In the genomic region with DNA sequence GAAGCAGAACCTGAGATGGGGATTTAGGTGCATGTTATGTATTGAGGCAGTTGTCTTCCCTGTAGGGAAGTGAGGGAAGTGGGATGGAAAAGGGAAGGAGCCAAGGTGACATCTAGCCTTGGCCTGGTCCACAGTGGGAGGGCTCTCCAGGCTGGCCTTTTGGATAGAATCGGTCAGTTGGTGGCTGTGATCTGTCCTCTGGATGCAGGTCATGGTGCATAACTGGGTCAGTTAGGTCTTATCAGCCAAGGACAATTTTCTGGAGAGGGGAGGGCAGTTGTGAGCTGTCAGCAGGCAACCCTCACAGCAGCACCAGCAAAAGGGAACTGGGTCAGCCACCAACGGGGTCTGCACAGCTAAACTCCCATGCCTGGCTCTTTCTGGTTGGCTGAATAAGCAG, we compare ENCODE assay signal across 1 cellular context.
TF ChIP-seq lines count a peak whose summit lies in the region.

No MANE protein-coding gene starts in this region.

TF ChIP-seq in HepG2, 621 proteins besides CTCF, POLR2A, EP300 and RAD21:
- TF ChIP-seq ATF7-NPFF (CRISPR knock-in tag; IDR thresholded peaks at IDR 0.05; ENCODE audit: low read depth), result no peak
- no peak for TF ChIP-seq TCF12 (IDR thresholded peaks at IDR 0.05)
- no peak for TF ChIP-seq TCF12 (CRISPR knock-in tag; IDR thresholded peaks at IDR 0.05)
- no peak for TF ChIP-seq KDM4B (CRISPR knock-in tag; IDR thresholded peaks at IDR 0.05)
- TF ChIP-seq PRPF4 (IDR thresholded peaks at IDR 0.05; ENCODE audit: low read depth, low read length, poor library complexity, severe bottlenecking), result no peak
- no peak for TF ChIP-seq REL (CRISPR knock-in tag; conservative IDR thresholded peaks at IDR 0.05)
- TF ChIP-seq SNAPC2 (CRISPR knock-in tag; IDR thresholded peaks at IDR 0.05), result no peak
- TF ChIP-seq ZNF75D (CRISPR knock-in tag; IDR thresholded peaks at IDR 0.05; ENCODE audit: borderline replicate concordance), result no peak
- TF ChIP-seq, protein P1, sequence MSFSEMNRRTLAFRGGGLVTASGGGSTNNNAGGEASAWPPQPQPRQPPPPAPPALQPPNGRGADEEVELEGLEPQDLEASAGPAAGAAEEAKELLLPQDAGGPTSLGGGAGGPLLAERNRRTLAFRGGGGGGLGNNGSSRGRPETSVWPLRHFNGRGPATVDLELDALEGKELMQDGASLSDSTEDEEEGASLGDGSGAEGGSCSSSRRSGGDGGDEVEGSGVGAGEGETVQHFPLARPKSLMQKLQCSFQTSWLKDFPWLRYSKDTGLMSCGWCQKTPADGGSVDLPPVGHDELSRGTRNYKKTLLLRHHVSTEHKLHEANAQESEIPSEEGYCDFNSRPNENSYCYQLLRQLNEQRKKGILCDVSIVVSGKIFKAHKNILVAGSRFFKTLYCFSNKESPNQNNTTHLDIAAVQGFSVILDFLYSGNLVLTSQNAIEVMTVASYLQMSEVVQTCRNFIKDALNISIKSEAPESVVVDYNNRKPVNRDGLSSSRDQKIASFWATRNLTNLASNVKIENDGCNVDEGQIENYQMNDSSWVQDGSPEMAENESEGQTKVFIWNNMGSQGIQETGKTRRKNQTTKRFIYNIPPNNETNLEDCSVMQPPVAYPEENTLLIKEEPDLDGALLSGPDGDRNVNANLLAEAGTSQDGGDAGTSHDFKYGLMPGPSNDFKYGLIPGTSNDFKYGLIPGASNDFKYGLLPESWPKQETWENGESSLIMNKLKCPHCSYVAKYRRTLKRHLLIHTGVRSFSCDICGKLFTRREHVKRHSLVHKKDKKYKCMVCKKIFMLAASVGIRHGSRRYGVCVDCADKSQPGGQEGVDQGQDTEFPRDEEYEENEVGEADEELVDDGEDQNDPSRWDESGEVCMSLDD (CRISPR knock-in tag; IDR thresholded peaks at IDR 0.05; ENCODE audit: borderline replicate concordance), result no peak
- TF ChIP-seq, protein P2, sequence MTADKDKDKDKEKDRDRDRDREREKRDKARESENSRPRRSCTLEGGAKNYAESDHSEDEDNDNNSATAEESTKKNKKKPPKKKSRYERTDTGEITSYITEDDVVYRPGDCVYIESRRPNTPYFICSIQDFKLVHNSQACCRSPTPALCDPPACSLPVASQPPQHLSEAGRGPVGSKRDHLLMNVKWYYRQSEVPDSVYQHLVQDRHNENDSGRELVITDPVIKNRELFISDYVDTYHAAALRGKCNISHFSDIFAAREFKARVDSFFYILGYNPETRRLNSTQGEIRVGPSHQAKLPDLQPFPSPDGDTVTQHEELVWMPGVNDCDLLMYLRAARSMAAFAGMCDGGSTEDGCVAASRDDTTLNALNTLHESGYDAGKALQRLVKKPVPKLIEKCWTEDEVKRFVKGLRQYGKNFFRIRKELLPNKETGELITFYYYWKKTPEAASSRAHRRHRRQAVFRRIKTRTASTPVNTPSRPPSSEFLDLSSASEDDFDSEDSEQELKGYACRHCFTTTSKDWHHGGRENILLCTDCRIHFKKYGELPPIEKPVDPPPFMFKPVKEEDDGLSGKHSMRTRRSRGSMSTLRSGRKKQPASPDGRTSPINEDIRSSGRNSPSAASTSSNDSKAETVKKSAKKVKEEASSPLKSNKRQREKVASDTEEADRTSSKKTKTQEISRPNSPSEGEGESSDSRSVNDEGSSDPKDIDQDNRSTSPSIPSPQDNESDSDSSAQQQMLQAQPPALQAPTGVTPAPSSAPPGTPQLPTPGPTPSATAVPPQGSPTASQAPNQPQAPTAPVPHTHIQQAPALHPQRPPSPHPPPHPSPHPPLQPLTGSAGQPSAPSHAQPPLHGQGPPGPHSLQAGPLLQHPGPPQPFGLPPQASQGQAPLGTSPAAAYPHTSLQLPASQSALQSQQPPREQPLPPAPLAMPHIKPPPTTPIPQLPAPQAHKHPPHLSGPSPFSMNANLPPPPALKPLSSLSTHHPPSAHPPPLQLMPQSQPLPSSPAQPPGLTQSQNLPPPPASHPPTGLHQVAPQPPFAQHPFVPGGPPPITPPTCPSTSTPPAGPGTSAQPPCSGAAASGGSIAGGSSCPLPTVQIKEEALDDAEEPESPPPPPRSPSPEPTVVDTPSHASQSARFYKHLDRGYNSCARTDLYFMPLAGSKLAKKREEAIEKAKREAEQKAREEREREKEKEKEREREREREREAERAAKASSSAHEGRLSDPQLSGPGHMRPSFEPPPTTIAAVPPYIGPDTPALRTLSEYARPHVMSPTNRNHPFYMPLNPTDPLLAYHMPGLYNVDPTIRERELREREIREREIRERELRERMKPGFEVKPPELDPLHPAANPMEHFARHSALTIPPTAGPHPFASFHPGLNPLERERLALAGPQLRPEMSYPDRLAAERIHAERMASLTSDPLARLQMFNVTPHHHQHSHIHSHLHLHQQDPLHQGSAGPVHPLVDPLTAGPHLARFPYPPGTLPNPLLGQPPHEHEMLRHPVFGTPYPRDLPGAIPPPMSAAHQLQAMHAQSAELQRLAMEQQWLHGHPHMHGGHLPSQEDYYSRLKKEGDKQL (CRISPR knock-in tag; IDR thresholded peaks at IDR 0.05; ENCODE audit: low read depth), result no peak
- no peak for TF ChIP-seq ARNTL (CRISPR knock-in tag; IDR thresholded peaks at IDR 0.05)
- TF ChIP-seq, protein P3, sequence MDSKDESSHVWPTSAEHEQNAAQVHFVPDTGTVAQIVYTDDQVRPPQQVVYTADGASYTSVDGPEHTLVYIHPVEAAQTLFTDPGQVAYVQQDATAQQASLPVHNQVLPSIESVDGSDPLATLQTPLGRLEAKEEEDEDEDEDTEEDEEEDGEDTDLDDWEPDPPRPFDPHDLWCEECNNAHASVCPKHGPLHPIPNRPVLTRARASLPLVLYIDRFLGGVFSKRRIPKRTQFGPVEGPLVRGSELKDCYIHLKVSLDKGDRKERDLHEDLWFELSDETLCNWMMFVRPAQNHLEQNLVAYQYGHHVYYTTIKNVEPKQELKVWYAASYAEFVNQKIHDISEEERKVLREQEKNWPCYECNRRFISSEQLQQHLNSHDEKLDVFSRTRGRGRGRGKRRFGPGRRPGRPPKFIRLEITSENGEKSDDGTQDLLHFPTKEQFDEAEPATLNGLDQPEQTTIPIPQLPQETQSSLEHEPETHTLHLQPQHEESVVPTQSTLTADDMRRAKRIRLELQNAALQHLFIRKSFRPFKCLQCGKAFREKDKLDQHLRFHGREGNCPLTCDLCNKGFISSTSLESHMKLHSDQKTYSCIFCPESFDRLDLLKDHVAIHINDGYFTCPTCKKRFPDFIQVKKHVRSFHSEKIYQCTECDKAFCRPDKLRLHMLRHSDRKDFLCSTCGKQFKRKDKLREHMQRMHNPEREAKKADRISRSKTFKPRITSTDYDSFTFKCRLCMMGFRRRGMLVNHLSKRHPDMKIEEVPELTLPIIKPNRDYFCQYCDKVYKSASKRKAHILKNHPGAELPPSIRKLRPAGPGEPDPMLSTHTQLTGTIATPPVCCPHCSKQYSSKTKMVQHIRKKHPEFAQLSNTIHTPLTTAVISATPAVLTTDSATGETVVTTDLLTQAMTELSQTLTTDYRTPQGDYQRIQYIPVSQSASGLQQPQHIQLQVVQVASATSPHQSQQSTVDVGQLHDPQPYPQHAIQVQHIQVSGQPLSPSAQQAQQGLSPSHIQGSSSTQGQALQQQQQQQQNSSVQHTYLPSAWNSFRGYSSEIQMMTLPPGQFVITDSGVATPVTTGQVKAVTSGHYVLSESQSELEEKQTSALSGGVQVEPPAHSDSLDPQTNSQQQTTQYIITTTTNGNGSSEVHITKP (CRISPR knock-in tag; IDR thresholded peaks at IDR 0.05; ENCODE audit: low read depth), result no peak
- no peak for TF ChIP-seq NR2F2 (IDR thresholded peaks at IDR 0.05; ENCODE audit: borderline replicate concordance, low read depth)
- no peak for TF ChIP-seq HHEX (CRISPR knock-in tag; IDR thresholded peaks at IDR 0.05)
- TF ChIP-seq ZNF350 (CRISPR knock-in tag; IDR thresholded peaks at IDR 0.05; ENCODE audit: borderline replicate concordance, low read depth), result no peak
- TF ChIP-seq, protein P4, sequence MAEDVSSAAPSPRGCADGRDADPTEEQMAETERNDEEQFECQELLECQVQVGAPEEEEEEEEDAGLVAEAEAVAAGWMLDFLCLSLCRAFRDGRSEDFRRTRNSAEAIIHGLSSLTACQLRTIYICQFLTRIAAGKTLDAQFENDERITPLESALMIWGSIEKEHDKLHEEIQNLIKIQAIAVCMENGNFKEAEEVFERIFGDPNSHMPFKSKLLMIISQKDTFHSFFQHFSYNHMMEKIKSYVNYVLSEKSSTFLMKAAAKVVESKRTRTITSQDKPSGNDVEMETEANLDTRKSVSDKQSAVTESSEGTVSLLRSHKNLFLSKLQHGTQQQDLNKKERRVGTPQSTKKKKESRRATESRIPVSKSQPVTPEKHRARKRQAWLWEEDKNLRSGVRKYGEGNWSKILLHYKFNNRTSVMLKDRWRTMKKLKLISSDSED (CRISPR knock-in tag; IDR thresholded peaks at IDR 0.05), result no peak
- TF ChIP-seq SP1 (IDR thresholded peaks at IDR 0.05), result no peak
- no peak for TF ChIP-seq SP1 (CRISPR knock-in tag; IDR thresholded peaks at IDR 0.05)
